25 cellular contexts compared by ENCODE assay signal in genomic region chr15:47937834-47938233, GRCh38.
"Had no signal": no experiment of that assay in that cellular context is flagged by ENCODE, and none has a peak within 500 bp of the region (broad histone marks: within the 10 kb centered on the region; RNA-seq: fewer than 3 reads in every experiment).

No MANE protein-coding gene starts in this region.

- H3K27ac Mint-ChIP-seq: immature natural killer cell, mesothelial cell of epicardium, naive B cell had no signal

- H3K9me3 Mint-ChIP-seq: mesothelial cell of epicardium, naive B cell had no signal

- H3K79me2 ChIP-seq: hepatocyte had no signal

- H3K4me2 ChIP-seq: hepatocyte had no signal

- ATAC-seq: foreskin keratinocyte, gastroesophageal sphincter, heart left ventricle, left cardiac atrium, left lung, left ventricle myocardium superior, lower lobe of right lung, mucosa of descending colon had no signal

- H3K36me3 Mint-ChIP-seq: immature natural killer cell, mesothelial cell of epicardium, naive B cell had no signal

- DNase-seq: dermis blood vessel endothelial cell; dorsolateral prefrontal cortex; effector CD4-positive, alpha-beta T cell; effector memory CD4-positive, alpha-beta T cell; foreskin keratinocyte; heart left ventricle; hypothalamus; immature natural killer cell; islet precursor cell; kidney; left cardiac atrium; left lung; left ventricle myocardium superior; lower lobe of right lung; mesenchymal stem cell; mucosa of descending colon; naive B cell had no signal

- H3K4me1 ChIP-seq: esophagus muscularis mucosa, foreskin keratinocyte, gastroesophageal sphincter, heart left ventricle, left lung, lower lobe of right lung had no signal

- H3K27ac ChIP-seq: coronary artery, dorsolateral prefrontal cortex, esophagus muscularis mucosa, foreskin keratinocyte, gastroesophageal sphincter, heart left ventricle, hepatocyte, left lung, lower lobe of right lung had no signal

- H2AFZ ChIP-seq: hepatocyte had no signal

- H3K9me3 ChIP-seq: esophagus muscularis mucosa, gastroesophageal sphincter, heart left ventricle, left lung, lower lobe of right lung, mucosa of descending colon had no signal

- H3K4me1 Mint-ChIP-seq: immature natural killer cell, mesothelial cell of epicardium, naive B cell had no signal

- H3K27me3 ChIP-seq: dorsolateral prefrontal cortex, esophagus muscularis mucosa, foreskin keratinocyte, gastroesophageal sphincter, heart left ventricle, left lung had no signal

- H3K36me3 ChIP-seq: esophagus muscularis mucosa, gastroesophageal sphincter, heart left ventricle, left lung, lower lobe of right lung had no signal

- H3K4me3 Mint-ChIP-seq: immature natural killer cell, mesothelial cell of epicardium, naive B cell had no signal

- FAIRE-seq: colon, endothelial cell of umbilical vein, frontal cortex, kidney had no signal

- H3K4me3 ChIP-seq: coronary artery, dorsolateral prefrontal cortex, esophagus muscularis mucosa, gastroesophageal sphincter, heart left ventricle, hepatocyte, left lung, lower lobe of right lung, mucosa of descending colon had no signal
